Comparison of ENCODE assay signal across 1 cellular context in genomic region chr7:150003304-150003810, GRCh38.
TF ChIP-seq lines count a peak whose summit lies in the region.

No MANE protein-coding gene starts in this region.

TF ChIP-seq in HEK293, 187 proteins besides CTCF, POLR2A, EP300 and RAD21 (continued from another document and continues in another):
- TF ChIP-seq PRDM10 (tag by site-specific recombination; IDR thresholded peaks at IDR 0.05) (no peak), ZNF354C (tag by site-specific recombination; IDR thresholded peaks at IDR 0.05; ENCODE audit: borderline replicate concordance, low read depth) (no peak), ZNF518A (tag by site-specific recombination; conservative IDR thresholded peaks at IDR 0.05; ENCODE audit: low read depth) (no peak), ZNF362 (tag by site-specific recombination; IDR thresholded peaks at IDR 0.05) (no peak), PRDM2 (tag by site-specific recombination; IDR thresholded peaks at IDR 0.05; ENCODE audit: borderline replicate concordance) (no peak), ZNF140 (tag by site-specific recombination; IDR thresholded peaks at IDR 0.05) (no peak; the same call in 1 of the 2 replicates), ZNF10 (tag by site-specific recombination; IDR thresholded peaks at IDR 0.05) (no peak), ZNF114 (tag by site-specific recombination; IDR thresholded peaks at IDR 0.05) (peak; percentile 92), ZNF501 (tag by site-specific recombination; IDR thresholded peaks at IDR 0.05) (no peak), ZNF610 (tag by site-specific recombination; IDR thresholded peaks at IDR 0.05; ENCODE audit: borderline replicate concordance) (no peak), YY1 (tag by site-specific recombination; IDR thresholded peaks at IDR 0.05) (no peak), ZNF791 (tag by site-specific recombination; IDR thresholded peaks at IDR 0.05) (peak; percentile 66; the same call in 1 of the 2 replicates), HOXD13 (CRISPR knock-in tag; IDR thresholded peaks at IDR 0.05; ENCODE audit: borderline replicate concordance) (no peak), ZNF19 (tag by site-specific recombination; IDR thresholded peaks at IDR 0.05; ENCODE audit: low read depth) (no peak), ZNF626 (tag by site-specific recombination; IDR thresholded peaks at IDR 0.05) (no peak), ZNF248 (tag by site-specific recombination; IDR thresholded peaks at IDR 0.05) (peak; percentile 76; the same call in 1 of the 2 replicates), ZNF266 (tag by site-specific recombination; IDR thresholded peaks at IDR 0.05; ENCODE audit: low read depth) (peak; percentile 71), ZNF138 (tag by site-specific recombination; IDR thresholded peaks at IDR 0.05; ENCODE audit: borderline replicate concordance) (no peak), ZNF530 (tag by site-specific recombination; IDR thresholded peaks at IDR 0.05; ENCODE audit: low read depth) (no peak), IKZF3 (tag by site-specific recombination; IDR thresholded peaks at IDR 0.05) (no peak), ZNF776 (tag by site-specific recombination; IDR thresholded peaks at IDR 0.05; ENCODE audit: borderline replicate concordance) (peak; percentile 82), ZNF302 (tag by site-specific recombination; IDR thresholded peaks at IDR 0.05; ENCODE audit: low read depth) (no peak; the same call in 1 of the 2 replicates), ZNF341 (tag by site-specific recombination; IDR thresholded peaks at IDR 0.05; ENCODE audit: low read depth) (no peak), ZNF24 (tag by site-specific recombination; IDR thresholded peaks at IDR 0.05) (no peak), ZEB2 (tag by site-specific recombination; IDR thresholded peaks at IDR 0.05) (no peak), ZNF664 (tag by site-specific recombination; IDR thresholded peaks at IDR 0.05) (no peak), GLIS2 (tag by site-specific recombination; IDR thresholded peaks at IDR 0.05) (no peak), ZNF221 (tag by site-specific recombination; IDR thresholded peaks at IDR 0.05; ENCODE audit: borderline replicate concordance) (no peak), ZNF473 (tag by site-specific recombination; IDR thresholded peaks at IDR 0.05) (0 out of 2 replicates have a peak, but pooled peaks have one; percentile 12), ZNF426 (tag by site-specific recombination; IDR thresholded peaks at IDR 0.05) (no peak), ZNF292 (tag by site-specific recombination; IDR thresholded peaks at IDR 0.05; ENCODE audit: borderline replicate concordance, low read depth) (0 out of 2 replicates have a peak, but pooled peaks have one; percentile 9), ZBTB21 (tag by site-specific recombination; IDR thresholded peaks at IDR 0.05) (no peak), ZXDB (tag by site-specific recombination; IDR thresholded peaks at IDR 0.05) (no peak), ZNF324 (tag by site-specific recombination; IDR thresholded peaks at IDR 0.05) (no peak), TCF7L2 (IDR thresholded peaks at IDR 0.05; ENCODE audit: borderline replicate concordance, low read depth, low read length) (no peak), ZSCAN30 (tag by site-specific recombination; IDR thresholded peaks at IDR 0.05) (no peak), ZNF544 (tag by site-specific recombination; IDR thresholded peaks at IDR 0.05) (peak; percentile 5; the same call in 1 of the 2 replicates)
- TF ChIP-seq, protein P1, sequence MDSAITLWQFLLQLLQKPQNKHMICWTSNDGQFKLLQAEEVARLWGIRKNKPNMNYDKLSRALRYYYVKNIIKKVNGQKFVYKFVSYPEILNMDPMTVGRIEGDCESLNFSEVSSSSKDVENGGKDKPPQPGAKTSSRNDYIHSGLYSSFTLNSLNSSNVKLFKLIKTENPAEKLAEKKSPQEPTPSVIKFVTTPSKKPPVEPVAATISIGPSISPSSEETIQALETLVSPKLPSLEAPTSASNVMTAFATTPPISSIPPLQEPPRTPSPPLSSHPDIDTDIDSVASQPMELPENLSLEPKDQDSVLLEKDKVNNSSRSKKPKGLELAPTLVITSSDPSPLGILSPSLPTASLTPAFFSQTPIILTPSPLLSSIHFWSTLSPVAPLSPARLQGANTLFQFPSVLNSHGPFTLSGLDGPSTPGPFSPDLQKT (IDR thresholded peaks at IDR 0.05; ENCODE audit: borderline replicate concordance, low read depth, low read length), result no peak
- TF ChIP-seq, protein P2, sequence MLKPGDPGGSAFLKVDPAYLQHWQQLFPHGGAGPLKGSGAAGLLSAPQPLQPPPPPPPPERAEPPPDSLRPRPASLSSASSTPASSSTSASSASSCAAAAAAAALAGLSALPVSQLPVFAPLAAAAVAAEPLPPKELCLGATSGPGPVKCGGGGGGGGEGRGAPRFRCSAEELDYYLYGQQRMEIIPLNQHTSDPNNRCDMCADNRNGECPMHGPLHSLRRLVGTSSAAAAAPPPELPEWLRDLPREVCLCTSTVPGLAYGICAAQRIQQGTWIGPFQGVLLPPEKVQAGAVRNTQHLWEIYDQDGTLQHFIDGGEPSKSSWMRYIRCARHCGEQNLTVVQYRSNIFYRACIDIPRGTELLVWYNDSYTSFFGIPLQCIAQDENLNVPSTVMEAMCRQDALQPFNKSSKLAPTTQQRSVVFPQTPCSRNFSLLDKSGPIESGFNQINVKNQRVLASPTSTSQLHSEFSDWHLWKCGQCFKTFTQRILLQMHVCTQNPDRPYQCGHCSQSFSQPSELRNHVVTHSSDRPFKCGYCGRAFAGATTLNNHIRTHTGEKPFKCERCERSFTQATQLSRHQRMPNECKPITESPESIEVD (tag by site-specific recombination; IDR thresholded peaks at IDR 0.05), result no peak
- TF ChIP-seq, protein P3, sequence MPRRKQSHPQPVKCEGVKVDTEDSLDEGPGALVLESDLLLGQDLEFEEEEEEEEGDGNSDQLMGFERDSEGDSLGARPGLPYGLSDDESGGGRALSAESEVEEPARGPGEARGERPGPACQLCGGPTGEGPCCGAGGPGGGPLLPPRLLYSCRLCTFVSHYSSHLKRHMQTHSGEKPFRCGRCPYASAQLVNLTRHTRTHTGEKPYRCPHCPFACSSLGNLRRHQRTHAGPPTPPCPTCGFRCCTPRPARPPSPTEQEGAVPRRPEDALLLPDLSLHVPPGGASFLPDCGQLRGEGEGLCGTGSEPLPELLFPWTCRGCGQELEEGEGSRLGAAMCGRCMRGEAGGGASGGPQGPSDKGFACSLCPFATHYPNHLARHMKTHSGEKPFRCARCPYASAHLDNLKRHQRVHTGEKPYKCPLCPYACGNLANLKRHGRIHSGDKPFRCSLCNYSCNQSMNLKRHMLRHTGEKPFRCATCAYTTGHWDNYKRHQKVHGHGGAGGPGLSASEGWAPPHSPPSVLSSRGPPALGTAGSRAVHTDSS (tag by site-specific recombination; IDR thresholded peaks at IDR 0.05), result no peak
